8 cellular contexts compared by ENCODE assay signal in the genomic region with DNA sequence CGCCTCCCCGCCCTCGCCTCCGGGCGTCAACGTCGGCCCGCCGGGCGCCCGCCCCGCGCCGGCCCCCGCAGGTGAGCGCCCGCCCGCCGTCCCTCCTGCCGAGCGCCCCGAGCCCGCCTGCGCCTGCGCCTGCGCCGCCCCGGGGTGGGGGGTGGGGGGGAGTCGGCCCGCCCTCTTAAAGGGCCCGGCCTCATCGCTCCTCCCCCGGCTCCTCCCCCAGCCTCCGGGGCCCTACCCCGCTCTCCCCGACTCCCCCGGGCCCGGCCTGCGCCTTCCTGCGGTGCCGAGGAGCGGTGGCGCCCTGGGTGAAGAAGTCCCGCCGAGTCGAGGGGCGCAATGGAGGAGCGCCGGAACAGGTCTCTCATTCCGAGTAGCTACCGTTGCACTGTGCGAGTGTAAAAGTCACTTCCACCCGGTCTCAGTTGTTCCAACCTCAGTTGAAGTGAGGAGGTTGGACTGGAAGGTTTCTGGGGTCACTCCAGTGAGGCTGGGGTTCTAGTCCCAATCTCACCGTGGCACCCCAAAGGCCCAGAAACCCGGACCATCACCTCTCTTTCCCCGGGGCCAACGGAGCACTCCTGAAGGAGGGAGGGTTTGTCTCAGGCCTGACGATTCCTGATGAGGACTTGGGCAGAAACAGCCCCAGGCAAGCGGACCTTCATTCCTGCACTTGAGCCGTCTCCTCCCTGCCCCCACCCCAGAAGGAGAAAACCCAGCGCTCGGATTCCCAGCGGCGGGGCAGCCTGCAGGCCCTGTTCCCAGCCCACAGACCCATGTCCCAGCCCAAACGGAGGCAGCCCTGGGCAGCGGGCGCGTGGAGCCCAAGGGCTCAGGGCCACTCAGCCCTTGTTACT. TPM values are rescaled to one million over a fixed set of nuclear protein-coding genes. Genes with fewer than 3 reads are reported as not detected.
DNase-seq lines count a peak whose midpoint lies in the region; ATAC-seq and TF ChIP-seq lines count a peak whose summit lies in the region.

No MANE protein-coding gene starts in this region.

- H3K4me1 ChIP-seq in ascending aorta (peaks cover 6 to 21% of the 10 kb centered on the region in 2 donors), aorta (ENCODE audit: control insufficient read depth in 1 of 2, insufficient read depth in 2 of 2, low read length in 2 of 2) (no peaks in the 10 kb centered on the region)

- H3K27ac ChIP-seq in ascending aorta, result peak overlapping the region; percentile 56 to 70
- peak overlapping the region in 1 of 2 donors; percentile 49 for H3K27ac ChIP-seq in aorta (ENCODE audit: low read depth in 1 of 2, low read length in 2 of 2)

- 12 to 16% methylated on average over 32 to 68 of the region's 68 CpGs for WGBS in aorta, 2 donors

- H3K4me3 ChIP-seq in ascending aorta (peak overlapping the region; percentile 76 to 84), aorta (ENCODE audit: low read length in 2 of 2) (peak overlapping the region; percentile 89 to 90)

- POLR2A ChIA-PET in GM10248 (lab: Yijun Ruan, JAX), result no interaction called here

- TF ChIP-seq CTCF in GM10248 (IDR thresholded peaks at IDR 0.05; ENCODE audit: control extremely low read depth, extremely low read depth, low read depth, missing control alignments) (no peak), ascending aorta (IDR thresholded peaks at IDR 0.05) (no peak)

- DNase-seq in GM10248 (ENCODE audit: extremely low spot score) (peak; percentile 99), NCI-H1436 (lab: John Stamatoyannopoulos, UW) (peak; percentile 93), T-helper 2 cell (peak; percentile 78 to 91 (median 86)), ascending aorta (ENCODE audit: low spot score in 2 of 2) (peak in 1 of 2 donors; percentile 90), hepatic stellate cell (ENCODE audit: low spot score) (peak; percentile 97), retina (peak; percentile 71), aorta (peak; percentile 91 to 95)

- H3K9me3 ChIP-seq in ascending aorta (no peaks in the 10 kb centered on the region), aorta (ENCODE audit: control insufficient read depth, low read length) (no peaks in the 10 kb centered on the region)

- H3K27me3 ChIP-seq in ascending aorta (no peaks in the 10 kb centered on the region), aorta (ENCODE audit: control insufficient read depth in 1 of 2, insufficient read depth in 2 of 2, low read length in 1 of 2) (no peaks in the 10 kb centered on the region)

- ATAC-seq in HG02642 (IDR thresholded peaks at IDR 0.05; ENCODE audit: poor library complexity, unreplicated experiment), result peak; percentile 43
- ATAC-seq in aorta (ENCODE audit: low FRiP score), result peak; percentile 91

- H3K36me3 ChIP-seq in ascending aorta (no peaks in the 10 kb centered on the region), aorta (ENCODE audit: control insufficient read depth in 1 of 2, insufficient read depth in 2 of 2, low read length in 1 of 2) (no peaks in the 10 kb centered on the region)

- CTCF ChIA-PET in GM10248 (lab: Yijun Ruan, JAX), result interaction anchor here (1.0 to 5.6 kb wide), 2 partner anchors 15 to 52 kb away, joined by 3 to 67 read pairs; no protein-coding TSS in a partner anchor

- intact Hi-C loops in ascending aorta (cut with DNase I) (loop anchor here (1.0 to 10.0 kb wide), 2 partner anchors 13 to 635 kb away; partner anchors contain the start of gene XXYLT1), aorta (cut with DNase I) (loop anchor here in 1 of 2 donors (2.0 kb wide), 1 partner anchor 15 kb away; no protein-coding TSS in a partner anchor)

RNA-seq across cellular contexts. Expression of gene TNK2, which starts 1.5 kb away (rescaled TPM):
- total RNA-seq in ascending aorta, result 164 TPM
- 10 to 100 TPM; 51.7 to 81.3 TPM for total RNA-seq in aorta
- polyA plus RNA-seq in aorta, result 100 to 1,000 TPM in 1 of 2 donors, 1 to 10 TPM in 1; 9.3 to 162 TPM
